11 cellular contexts compared by ENCODE assay signal in the genomic region with DNA sequence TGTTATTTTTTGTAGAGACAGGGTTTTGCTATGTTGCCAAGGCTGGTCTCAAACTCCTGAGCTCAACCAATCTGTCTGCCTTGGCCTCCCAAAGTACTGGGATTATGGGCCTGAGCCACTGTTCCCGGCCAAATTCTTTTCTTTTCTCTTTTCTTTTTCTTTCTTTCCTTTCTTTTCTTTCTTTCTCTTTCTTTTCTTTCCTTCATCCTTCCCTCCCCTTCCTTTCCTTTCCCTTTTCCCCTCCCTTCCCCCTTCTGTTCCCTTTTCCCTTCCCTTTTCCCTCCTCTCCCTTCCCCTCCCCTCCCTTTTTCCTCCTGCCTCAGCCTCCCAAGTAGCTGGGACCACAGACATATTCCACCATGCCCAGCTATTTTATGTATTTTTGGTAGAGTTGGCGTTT. TPM values are rescaled to one million over a fixed set of nuclear protein-coding genes. Genes with fewer than 3 reads are reported as not detected.
"Had no signal": no experiment of that assay in that cellular context is flagged by ENCODE, and none has a peak within 500 bp of the region (broad histone marks: within the 10 kb centered on the region; RNA-seq: fewer than 3 reads in every experiment).

No MANE protein-coding gene starts in this region.

- H3K27me3 ChIP-seq: cardiac muscle cell, heart right ventricle, right atrium auricular region, tibial nerve, vagina had no signal

- ATAC-seq: activated T-helper 17 cell treated with anti-CD3 and anti-CD28 coated beads, Interleukin-2, amount 50 U/mL, for 72 hours; heart right ventricle; left ventricle myocardium superior had no signal

- H3K4me3 ChIP-seq: cardiac muscle cell, heart right ventricle, right atrium auricular region, smooth muscle cell, tibial nerve, vagina had no signal

- H3K27ac ChIP-seq: heart right ventricle, right atrium auricular region, tibial nerve, vagina had no signal

- H3K9me3 ChIP-seq: right atrium auricular region, tibial nerve, vagina had no signal

- DNase-seq: heart right ventricle, islet precursor cell, left ventricle myocardium superior, SIG-M5, T-helper 9 cell had no signal

- H3K27me3 Mint-ChIP-seq: activated T-helper 17 cell treated with anti-CD3 and anti-CD28 coated beads, Interleukin-2, amount 50 U/mL, for 72 hours had no signal

- H3K4me2 ChIP-seq: smooth muscle cell had no signal

- H3K36me3 ChIP-seq: cardiac muscle cell, right atrium auricular region, vagina had no signal

- H3K9me3 Mint-ChIP-seq: activated T-helper 17 cell treated with anti-CD3 and anti-CD28 coated beads, Interleukin-2, amount 50 U/mL, for 72 hours had no signal

RNA-seq across cellular contexts. Expression of a gene that starts 56.1 kb away (rescaled TPM):
- polyA plus RNA-seq: smooth muscle cell had no signal
